21 cellular contexts compared by ENCODE assay signal in the genomic region with DNA sequence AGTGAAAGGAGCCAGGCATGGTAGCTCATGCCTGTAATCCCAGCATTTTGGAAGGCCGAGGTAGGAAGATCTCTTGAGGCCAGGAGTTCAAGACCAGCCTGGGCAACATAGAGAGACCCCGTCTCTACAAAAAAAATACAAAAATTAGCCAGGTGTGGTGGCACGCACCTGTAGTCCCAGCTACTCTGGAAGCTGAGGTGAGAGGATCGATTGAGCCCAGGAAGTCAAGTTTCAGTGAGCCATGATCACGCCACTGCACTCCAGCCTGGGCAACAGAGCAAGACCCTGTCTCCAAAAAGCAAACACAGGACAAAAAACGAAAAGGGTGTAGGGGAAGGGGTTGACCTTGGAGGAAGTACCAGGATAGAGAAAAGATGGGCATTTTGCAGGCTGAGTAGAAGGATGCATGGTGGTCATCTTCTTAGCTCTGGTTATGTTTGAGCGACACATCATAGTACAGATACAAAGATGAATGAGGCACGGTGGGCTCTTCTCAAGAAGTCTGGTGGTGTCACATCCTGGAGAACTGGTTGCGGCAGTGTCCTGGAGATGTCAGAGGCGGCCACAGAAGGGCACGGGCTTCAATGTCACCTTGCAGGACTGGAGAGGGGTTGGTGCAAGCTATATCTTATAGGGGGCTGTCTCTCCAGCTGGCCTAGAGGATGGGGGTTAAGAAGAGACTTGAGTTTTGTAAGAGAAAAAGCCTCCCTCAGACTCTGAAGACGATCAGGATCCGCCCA.
"Had no signal": no experiment of that assay in that cellular context is flagged by ENCODE, and none has a peak within 500 bp of the region (broad histone marks: within the 10 kb centered on the region; RNA-seq: fewer than 3 reads in every experiment).

No MANE protein-coding gene starts in this region.

- DNase-seq: activated CD4-positive, alpha-beta T cell treated with anti-CD3 and anti-CD28 coated beads, Interleukin-2, amount 50 U/mL, for 1 hour; activated CD4-positive, CD25-positive, alpha-beta regulatory T cell; activated CD8-positive, alpha-beta memory T cell treated with anti-CD3 and anti-CD28 coated beads for 24 hours; activated naive CD8-positive, alpha-beta T cell treated with anti-CD3 and anti-CD28 coated beads for 36 hours; central memory CD4-positive, alpha-beta T cell; effector memory CD4-positive, alpha-beta T cell; gastrocnemius medialis; retina; stimulated activated CD4-positive, alpha-beta T cell treated with anti-CD3 and anti-CD28 coated beads, Interleukin-15, amount 100 ng/mL, for 24 hours; stimulated activated CD4-positive, alpha-beta T cell treated with anti-CD3 and anti-CD28 coated beads, Interleukin-4, amount 100 ng/mL, for 24 hours; stimulated activated naive CD8-positive, alpha-beta T cell treated with anti-CD3 and anti-CD28 coated beads, Interleukin-15, Interleukin-2, amounts not matched to agents 100 U/mL and 50 U/mL, for 24 hours; SW 1271 had no signal

- ATAC-seq: body of pancreas; gastrocnemius medialis; stimulated activated naive CD8-positive, alpha-beta T cell treated with anti-CD3 and anti-CD28 coated beads, Interleukin-15, Interleukin-2, amounts not matched to agents 100 U/mL and 50 U/mL, for 24 hours had no signal

- H3K9me3 ChIP-seq: body of pancreas, gastrocnemius medialis, heart right ventricle, lower lobe of right lung, neutrophil, upper lobe of left lung had no signal

- H3K4me1 ChIP-seq: gastrocnemius medialis had no signal

- H3K9me3 Mint-ChIP-seq: activated naive CD8-positive, alpha-beta T cell treated with anti-CD3 and anti-CD28 coated beads for 36 hours; naive thymus-derived CD8-positive, alpha-beta T cell; T-helper 2 cell treated with Interferon-gamma antibody and Interleukin-4, amounts not matched to agents 5 μg/mL and 100 μg/mL, for 36 hours had no signal

- H3K36me3 Mint-ChIP-seq: activated naive CD8-positive, alpha-beta T cell treated with anti-CD3 and anti-CD28 coated beads for 36 hours; mesothelial cell of epicardium; naive thymus-derived CD8-positive, alpha-beta T cell had no signal

- H3K4me1 Mint-ChIP-seq: mesothelial cell of epicardium had no signal

- H3K27ac ChIP-seq: coronary artery, gastrocnemius medialis, heart right ventricle, lower lobe of right lung had no signal

- H3K27ac Mint-ChIP-seq: activated naive CD8-positive, alpha-beta T cell treated with anti-CD3 and anti-CD28 coated beads for 36 hours; mesothelial cell of epicardium; T-helper 2 cell treated with Interferon-gamma antibody and Interleukin-4, amounts not matched to agents 5 μg/mL and 100 μg/mL, for 36 hours had no signal

- H3K27me3 Mint-ChIP-seq: activated naive CD8-positive, alpha-beta T cell treated with anti-CD3 and anti-CD28 coated beads for 36 hours; naive thymus-derived CD8-positive, alpha-beta T cell had no signal

- H3K36me3 ChIP-seq: gastrocnemius medialis, heart right ventricle, lower lobe of right lung, neutrophil, upper lobe of left lung had no signal

- H3K4me3 Mint-ChIP-seq: activated naive CD8-positive, alpha-beta T cell treated with anti-CD3 and anti-CD28 coated beads for 36 hours; mesothelial cell of epicardium; T-helper 2 cell treated with Interferon-gamma antibody and Interleukin-4, amounts not matched to agents 5 μg/mL and 100 μg/mL, for 36 hours had no signal

- H3K27me3 ChIP-seq: body of pancreas, gastrocnemius medialis, heart right ventricle, neutrophil, upper lobe of left lung had no signal

- H3K4me3 ChIP-seq: body of pancreas, coronary artery, gastrocnemius medialis, heart right ventricle, lower lobe of right lung, upper lobe of left lung had no signal
